In the genomic region with DNA sequence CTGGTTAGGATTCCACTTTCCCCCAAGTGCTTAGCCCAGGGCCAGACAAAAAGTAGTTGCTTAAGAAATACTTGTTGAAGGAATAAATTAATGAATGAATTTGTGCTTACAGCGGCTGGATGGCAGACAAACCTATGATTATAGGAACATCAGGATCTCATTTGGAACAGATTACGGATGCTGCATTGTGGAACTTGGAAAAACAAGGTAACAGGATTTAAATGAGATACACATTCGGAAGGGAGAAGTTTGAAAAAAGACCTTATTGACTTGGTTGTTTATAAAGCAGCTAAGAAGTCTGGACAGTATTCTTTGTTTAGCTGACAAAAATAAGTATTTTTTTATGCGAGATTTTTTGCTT, we compare ENCODE assay signal across 8 cellular contexts. TPM values are rescaled to one million over a fixed set of nuclear protein-coding genes. Genes with fewer than 3 reads are reported as not detected.
A peak's percentile ranks its signal among the peaks of the same experiment; 100 is the strongest.
DNase-seq lines count a peak whose midpoint lies in the region; ATAC-seq and TF ChIP-seq lines count a peak whose summit lies in the region.

No MANE protein-coding gene starts in this region.

- H3K4me3 ChIP-seq in BLaER1 treated with 17β-estradiol and CSF1 and Interleukin-3, amounts not matched to agents 10 nM and 100 nM = peak overlapping the region; percentile 77 to 99 (median 88)
- H3K4me3 ChIP-seq in LNCaP clone FGC (ENCODE audit: low read depth, low read length) = peak overlapping the region; percentile 88
- H3K4me3 ChIP-seq in ectodermal cell (ENCODE audit: insufficient read depth, low read depth, low read length) = peak overlapping the region; percentile 78
- H3K4me3 ChIP-seq in neural cell (ENCODE audit: low read length) = peak overlapping the region; percentile 99

- H3K9me2 ChIP-seq in neural cell (ENCODE audit: insufficient read depth, low read length) = no peaks in the 10 kb centered on the region

- H3K27me3 ChIP-seq in BLaER1 treated with 17β-estradiol and CSF1 and Interleukin-3, amounts not matched to agents 10 nM and 100 nM = no peaks in the 10 kb centered on the region
- H3K27me3 ChIP-seq in ectodermal cell (ENCODE audit: control insufficient read depth, insufficient read depth, low read length, poor library complexity, severe bottlenecking) (no peaks in the 10 kb centered on the region), neural cell (ENCODE audit: insufficient read depth, low read depth, low read length) (no peaks in the 10 kb centered on the region)

- H3K4me1 ChIP-seq in BLaER1 treated with 17β-estradiol and CSF1 and Interleukin-3, amounts not matched to agents 10 nM and 100 nM = peaks cover 25 to 46% (median 34%) of the 10 kb centered on the region in 10 experiments
- H3K4me1 ChIP-seq in ectodermal cell (ENCODE audit: control insufficient read depth, insufficient read depth, low read length) = peaks cover 5% of the 10 kb centered on the region

- ATAC-seq in HG03039 (IDR thresholded peaks at IDR 0.05; ENCODE audit: unreplicated experiment) (no peak), GM18909 (IDR thresholded peaks at IDR 0.05; ENCODE audit: poor library complexity, unreplicated experiment) (no peak)

- 24% methylated on average over 4 of the region's 4 CpGs for WGBS in ectodermal cell, 2 experiments

- H3K79me2 ChIP-seq in neural cell (replicated peaks; ENCODE audit: insufficient read depth, low read length) = peaks cover 17% of the 10 kb centered on the region

- H4K20me1 ChIP-seq in BLaER1 treated with 17β-estradiol and CSF1 and Interleukin-3, amounts not matched to agents 10 nM and 100 nM = peaks cover 0 to 5% (median 0%) of the 10 kb centered on the region in 11 experiments; a peak in 1 of 22 replicates
- H4K20me1 ChIP-seq in neural cell (ENCODE audit: insufficient read depth) = no peaks in the 10 kb centered on the region

- peak overlapping the region; percentile 86 to 96 (median 91) for H3K9ac ChIP-seq in BLaER1 treated with 17β-estradiol and CSF1 and Interleukin-3, amounts not matched to agents 10 nM and 100 nM
- H3K9ac ChIP-seq in neural cell (ENCODE audit: low read length) = peak overlapping the region; percentile 82

- peak overlapping the region; percentile 100 for H2AFZ ChIP-seq in neural cell (ENCODE audit: low read depth, low read length)

- no peak for TF ChIP-seq CTCF in LNCaP clone FGC (IDR thresholded peaks at IDR 0.05; ENCODE audit: control insufficient read depth, extremely low read depth, insufficient read depth)
- TF ChIP-seq CTCF in neural cell (IDR thresholded peaks at IDR 0.05; ENCODE audit: poor library complexity, severe bottlenecking) = no peak

- TF ChIP-seq RAD21 in neural cell (conservative IDR thresholded peaks at IDR 0.05) = no peak

- no peaks in the 10 kb centered on the region for H3F3A ChIP-seq in neural cell (ENCODE audit: insufficient read depth, low read length, poor library complexity, severe bottlenecking)

- peak overlapping the region; percentile 76 to 94 (median 89) for H3K27ac ChIP-seq in BLaER1 treated with 17β-estradiol and CSF1 and Interleukin-3, amounts not matched to agents 10 nM and 100 nM
- H3K27ac ChIP-seq in ectodermal cell (ENCODE audit: insufficient read depth, low read depth, low read length, poor library complexity, severe bottlenecking) (peak overlapping the region; percentile 47), neural cell (ENCODE audit: low read length) (peak overlapping the region; percentile 82)

- DNase-seq in LNCaP clone FGC (ENCODE audit: low read depth) (no peak), Kasumi-1 (lab: John Stamatoyannopoulos, UW) (no peak), NCI-H2196 treated with DMSO at 0.1 percent for 48 hours (lab: John Stamatoyannopoulos, UW; ENCODE audit: unreplicated experiment) (no peak)

- H3K36me3 ChIP-seq in BLaER1 treated with 17β-estradiol and CSF1 and Interleukin-3, amounts not matched to agents 10 nM and 100 nM = peaks cover 42 to 47% (median 43%) of the 10 kb centered on the region in 11 experiments
- H3K36me3 ChIP-seq in ectodermal cell (ENCODE audit: control insufficient read depth, insufficient read depth, low read length) (peaks cover 29% of the 10 kb centered on the region), neural cell (ENCODE audit: insufficient read depth, low read length) (no peaks in the 10 kb centered on the region)

- no peaks in the 10 kb centered on the region for H3K9me3 ChIP-seq in BLaER1 treated with 17β-estradiol and CSF1 and Interleukin-3, amounts not matched to agents 10 nM and 100 nM (replicated peaks in 1 of 11)
- H3K9me3 ChIP-seq in ectodermal cell (ENCODE audit: control insufficient read depth, low read length) (no peaks in the 10 kb centered on the region), neural cell (ENCODE audit: low read length) (no peaks in the 10 kb centered on the region)

- no peak for TF ChIP-seq EP300 in neural cell (conservative IDR thresholded peaks at IDR 0.05; ENCODE audit: poor library complexity, severe bottlenecking)

- peak overlapping the region; percentile 68 to 94 (median 85) for H3K4me2 ChIP-seq in BLaER1 treated with 17β-estradiol and CSF1 and Interleukin-3, amounts not matched to agents 10 nM and 100 nM
- peak overlapping the region; percentile 71 for H3K4me2 ChIP-seq in neural cell (ENCODE audit: low read length)

TF ChIP-seq in neural cell, 6 proteins besides CTCF, POLR2A, EP300 and RAD21:
- TF ChIP-seq SMC3 (conservative IDR thresholded peaks at IDR 0.05; ENCODE audit: poor library complexity) (no peak), POLR2AphosphoS5 (IDR thresholded peaks at IDR 0.05) (no peak), TAF1 (IDR thresholded peaks at IDR 0.05; ENCODE audit: low read depth) (no peak), EZH2 (IDR thresholded peaks at IDR 0.05; ENCODE audit: borderline replicate concordance, insufficient read depth, low read length, poor library complexity, severe bottlenecking) (no peak), MXI1 (conservative IDR thresholded peaks at IDR 0.05; ENCODE audit: poor library complexity, severe bottlenecking) (no peak)
- TF ChIP-seq, protein P1, sequence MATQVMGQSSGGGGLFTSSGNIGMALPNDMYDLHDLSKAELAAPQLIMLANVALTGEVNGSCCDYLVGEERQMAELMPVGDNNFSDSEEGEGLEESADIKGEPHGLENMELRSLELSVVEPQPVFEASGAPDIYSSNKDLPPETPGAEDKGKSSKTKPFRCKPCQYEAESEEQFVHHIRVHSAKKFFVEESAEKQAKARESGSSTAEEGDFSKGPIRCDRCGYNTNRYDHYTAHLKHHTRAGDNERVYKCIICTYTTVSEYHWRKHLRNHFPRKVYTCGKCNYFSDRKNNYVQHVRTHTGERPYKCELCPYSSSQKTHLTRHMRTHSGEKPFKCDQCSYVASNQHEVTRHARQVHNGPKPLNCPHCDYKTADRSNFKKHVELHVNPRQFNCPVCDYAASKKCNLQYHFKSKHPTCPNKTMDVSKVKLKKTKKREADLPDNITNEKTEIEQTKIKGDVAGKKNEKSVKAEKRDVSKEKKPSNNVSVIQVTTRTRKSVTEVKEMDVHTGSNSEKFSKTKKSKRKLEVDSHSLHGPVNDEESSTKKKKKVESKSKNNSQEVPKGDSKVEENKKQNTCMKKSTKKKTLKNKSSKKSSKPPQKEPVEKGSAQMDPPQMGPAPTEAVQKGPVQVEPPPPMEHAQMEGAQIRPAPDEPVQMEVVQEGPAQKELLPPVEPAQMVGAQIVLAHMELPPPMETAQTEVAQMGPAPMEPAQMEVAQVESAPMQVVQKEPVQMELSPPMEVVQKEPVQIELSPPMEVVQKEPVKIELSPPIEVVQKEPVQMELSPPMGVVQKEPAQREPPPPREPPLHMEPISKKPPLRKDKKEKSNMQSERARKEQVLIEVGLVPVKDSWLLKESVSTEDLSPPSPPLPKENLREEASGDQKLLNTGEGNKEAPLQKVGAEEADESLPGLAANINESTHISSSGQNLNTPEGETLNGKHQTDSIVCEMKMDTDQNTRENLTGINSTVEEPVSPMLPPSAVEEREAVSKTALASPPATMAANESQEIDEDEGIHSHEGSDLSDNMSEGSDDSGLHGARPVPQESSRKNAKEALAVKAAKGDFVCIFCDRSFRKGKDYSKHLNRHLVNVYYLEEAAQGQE (IDR thresholded peaks at IDR 0.05; ENCODE audit: borderline replicate concordance) = no peak

RNA-seq across cellular contexts. Expression of a gene that starts 0.6 kb away (rescaled TPM):
- 68.1 TPM for polyA plus RNA-seq in ectodermal cell (2013, experiment 1 of 4)
- polyA plus RNA-seq in ectodermal cell (2013, experiment 2 of 4) = 71.4 TPM
- polyA plus RNA-seq in ectodermal cell (2013, experiment 3 of 4) = 53.3 TPM
- polyA plus RNA-seq in ectodermal cell (2013, experiment 4 of 4) = 55.7 TPM
- 67.3 and 67.4 TPM in 2 replicates for polyA plus RNA-seq in neural cell
- 34.6 and 49.5 TPM in 2 replicates for polyA minus RNA-seq in neural cell

RNA-seq across cellular contexts. Expression of a gene that starts 22.0 kb away (rescaled TPM):
- 84.9 TPM for polyA plus RNA-seq in ectodermal cell (2013, experiment 1 of 4)
- 66.3 TPM for polyA plus RNA-seq in ectodermal cell (2013, experiment 2 of 4)
- polyA plus RNA-seq in ectodermal cell (2013, experiment 3 of 4) = 73.9 TPM
- 71.5 TPM for polyA plus RNA-seq in ectodermal cell (2013, experiment 4 of 4)
- 7.5 and 8.6 TPM in 2 replicates for polyA plus RNA-seq in neural cell
- polyA minus RNA-seq in neural cell = 2.9 and 5.0 TPM in 2 replicates

RNA-seq across cellular contexts. Expression of a gene that starts 36.7 kb away (rescaled TPM):
- polyA plus RNA-seq in ectodermal cell (2013, experiment 1 of 4) = 0.33 TPM
- 0.50 TPM for polyA plus RNA-seq in ectodermal cell (2013, experiment 2 of 4)
- polyA plus RNA-seq in ectodermal cell (2013, experiment 3 of 4) = 0.32 TPM
- polyA plus RNA-seq in ectodermal cell (2013, experiment 4 of 4) = 0.45 TPM
- 0.17 TPM in 1 of 2 replicates, not detected in the other for polyA plus RNA-seq in neural cell
- not detected in 2 replicates for polyA minus RNA-seq in neural cell
